In the genomic region with DNA sequence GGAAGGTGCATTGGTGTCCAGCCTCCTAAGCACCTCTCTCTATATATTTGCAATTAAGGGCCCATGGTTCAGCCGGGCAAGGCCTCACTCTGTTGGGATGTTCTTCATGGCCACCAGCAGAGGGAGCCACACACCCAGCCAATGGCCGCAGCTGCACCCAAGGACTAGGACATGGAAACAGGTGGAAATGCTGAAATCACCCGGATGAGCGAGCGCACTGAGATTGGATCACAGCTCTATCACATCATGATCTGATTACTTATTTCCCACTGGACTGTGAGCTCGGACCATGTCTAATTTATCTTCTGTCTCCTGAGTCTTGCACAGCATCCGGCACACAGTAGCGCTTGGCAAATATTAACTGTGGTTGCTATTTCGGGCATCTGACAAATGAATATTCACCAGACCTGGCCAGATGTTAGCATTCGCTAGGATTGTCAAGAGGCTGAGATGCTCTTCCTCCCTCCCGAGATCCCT, we compare ENCODE assay signal across 8 cellular contexts. TPM values are rescaled to one million over a fixed set of nuclear protein-coding genes. Genes with fewer than 3 reads are reported as not detected.
DNase-seq lines count a peak whose midpoint lies in the region; ATAC-seq, FAIRE-seq and TF ChIP-seq lines count a peak whose summit lies in the region.

No MANE protein-coding gene starts in this region.

- CTCF ChIA-PET in A673 (lab: Charles Lee) (interaction anchor here (0.5 to 1.4 kb wide), 8 partner anchors 9 to 802 kb away, joined by 3 to 8 read pairs (median 4); no protein-coding TSS in a partner anchor), SK-N-SH (lab: Yijun Ruan, JAX) (interaction anchor here (0.5 to 4.6 kb wide), 55 partner anchors 8 to 627 kb away, joined by 3 to 78 read pairs (median 5); a partner anchor contains a TSS)

- H3K36me3 Mint-ChIP-seq in osteocyte (ENCODE audit: unreplicated experiment), result peaks cover 4% of the 10 kb centered on the region

- H3K27ac ChIP-seq in A673 (ENCODE audit: low read depth, low read length, poor library complexity, severe bottlenecking) (no peak overlapping the region), SK-N-SH (ENCODE audit: low read depth in 2 of 2, low read length in 1 of 2) (peak overlapping the region in 1 of 2 experiments; percentile 86; a peak in 2 of 4 replicates), thoracic aorta (no peak overlapping the region)

- POLR2A ChIA-PET in A673 (lab: Charles Lee; ENCODE audit: low non-redundant PET), result no interaction called here
- POLR2A ChIA-PET in SK-N-SH (lab: Yijun Ruan, JAX), result interaction anchor here (1.0 kb wide), 2 partner anchors 29 to 82 kb away, joined by 3 read pairs; a partner anchor contains a TSS

- no peaks in the 10 kb centered on the region for H3K9me3 Mint-ChIP-seq in osteocyte (ENCODE audit: unreplicated experiment)

- H3K27me3 ChIP-seq in A673 (replicated peaks; ENCODE audit: insufficient read depth, low read depth, low read length, poor library complexity) (no peaks in the 10 kb centered on the region), SK-N-SH (ENCODE audit: insufficient read depth) (no peaks in the 10 kb centered on the region), thoracic aorta (replicated peaks; ENCODE audit: insufficient read depth) (no peaks in the 10 kb centered on the region)

- BruUV-seq in A673 (replicated peaks; lab: Mats Ljungman, UMichigan), result no TSS peak

- H3K4me1 Mint-ChIP-seq in osteocyte (ENCODE audit: unreplicated experiment), result no peaks in the 10 kb centered on the region

- H3K36me3 ChIP-seq in A673 (ENCODE audit: insufficient read depth, low read length, poor library complexity, severe bottlenecking) (peaks cover 2% of the 10 kb centered on the region), SK-N-SH (replicated peaks in 1 of 2; ENCODE audit: control insufficient read depth in 1 of 2, insufficient read depth in 2 of 2, low read length in 1 of 2) (peaks cover 6 to 12% of the 10 kb centered on the region in 2 experiments), thoracic aorta (no peaks in the 10 kb centered on the region)

- peaks cover 9% of the 10 kb centered on the region for H3F3A ChIP-seq in SK-N-SH (replicated peaks; ENCODE audit: insufficient read depth)

- TF ChIP-seq CTCF in A673 (conservative IDR thresholded peaks at IDR 0.05; ENCODE audit: low read depth, low read length), result peak; percentile 97
- peak; percentile 99 for TF ChIP-seq CTCF in SK-N-SH (IDR thresholded peaks at IDR 0.05)
- peak; percentile 96 for TF ChIP-seq CTCF in osteocyte (IDR thresholded peaks at IDR 0.05)
- TF ChIP-seq CTCF in thoracic aorta (IDR thresholded peaks at IDR 0.05), result peak; percentile 91

- H3K4me3 ChIP-seq in A673 (ENCODE audit: low read depth, low read length, poor library complexity, severe bottlenecking) (no peak overlapping the region), SK-N-SH (ENCODE audit: low read depth in 2 of 2, low read length in 1 of 2) (no peak overlapping the region; a peak in 1 of 4 replicates), thoracic aorta (no peak overlapping the region)

- no peak overlapping the region for H2AFZ ChIP-seq in SK-N-SH (ENCODE audit: low read depth)

- H3K27me3 Mint-ChIP-seq in osteocyte (ENCODE audit: unreplicated experiment), result no peaks in the 10 kb centered on the region

- H3K9me3 ChIP-seq in A673 (ENCODE audit: low read depth, low read length, poor library complexity, severe bottlenecking), result no peaks in the 10 kb centered on the region
- H3K9me3 ChIP-seq in SK-N-SH, result no peaks in the 10 kb centered on the region
- H3K9me3 ChIP-seq in thoracic aorta, result no peaks in the 10 kb centered on the region

- WGBS in SK-N-SH (ENCODE audit: low lambda C conversion rate), result 29% methylated on average over 10 of the region's 11 CpGs

- H4K20me1 ChIP-seq in SK-N-SH (ENCODE audit: insufficient read depth), result peaks cover 3% of the 10 kb centered on the region; the same call in 1 of the 2 replicates

- no peaks in the 10 kb centered on the region for H3K9me2 ChIP-seq in SK-N-SH

- peak; percentile 80 for ATAC-seq in thoracic aorta (ENCODE audit: insufficient number of reproducible peaks, low FRiP score, low read depth)

- H3K4me3 Mint-ChIP-seq in osteocyte (ENCODE audit: unreplicated experiment), result no peak overlapping the region

- peak; percentile 52 for FAIRE-seq in GM19239 (lab: Jason Lieb, UNC)

- intact Hi-C loops in A673 (cut with micrococcal nuclease; ENCODE audit: unreplicated experiment), result loop anchor here (1.0 to 5.0 kb wide), 3 partner anchors 194 to 626 kb away; no protein-coding TSS in a partner anchor

- DNase-seq in A673 (ENCODE audit: low spot score) (peak; percentile 88), GM19239 (ENCODE audit: insufficient read length, low spot score) (peak; percentile 72), NCI-H1092 (lab: John Stamatoyannopoulos, UW) (peak; percentile 40), SK-N-SH (peak; percentile 91), germinal center (ENCODE audit: low spot score) (peak; percentile 75), osteocyte (ENCODE audit: extremely low spot score, unreplicated experiment) (peak; percentile 90), thoracic aorta (ENCODE audit: low spot score) (no peak)
- DNase-seq in activated naive CD4-positive, alpha-beta T cell treated with Interleukin-2 at 50 U/mL for 16 hours, result peak; percentile 75

- no peaks in the 10 kb centered on the region for H3K79me2 ChIP-seq in SK-N-SH (ENCODE audit: insufficient read depth)

- H3K4me2 ChIP-seq in SK-N-SH, result no peak overlapping the region

- peak in 1 of 2 experiments; percentile 73; a peak in 1 of 4 replicates for TF ChIP-seq EP300 in SK-N-SH (IDR thresholded peaks at IDR 0.05; ENCODE audit: borderline replicate concordance in 1 of 2, low read depth in 1 of 2, low read length in 1 of 2)

- H3K9ac ChIP-seq in SK-N-SH, result no peak overlapping the region

- H3K4me1 ChIP-seq in A673 (ENCODE audit: insufficient read depth, low read length, poor library complexity, severe bottlenecking) (no peaks in the 10 kb centered on the region), SK-N-SH (ENCODE audit: control insufficient read depth in 1 of 2, insufficient read depth in 2 of 2, low read depth in 1 of 2, low read length in 1 of 2) (peaks cover 5 to 7% of the 10 kb centered on the region in 2 experiments; a peak in 1 of 4 replicates), thoracic aorta (ENCODE audit: control insufficient read depth in 1 of 2, low read depth in 2 of 2) (no peaks in the 10 kb centered on the region)

- TF ChIP-seq RAD21 in SK-N-SH (IDR thresholded peaks at IDR 0.05; ENCODE audit: low read length), result peak; percentile 100

- H3K27ac Mint-ChIP-seq in osteocyte (ENCODE audit: unreplicated experiment), result no peak overlapping the region

TF ChIP-seq in SK-N-SH, 30 proteins besides CTCF, POLR2A, EP300 and RAD21 (continues in another document):
- no peak for TF ChIP-seq MEF2A (IDR thresholded peaks at IDR 0.05; ENCODE audit: borderline replicate concordance, low read depth)
- no peak for TF ChIP-seq RXRA (IDR thresholded peaks at IDR 0.05; ENCODE audit: borderline replicate concordance, low read depth)
- TF ChIP-seq FOXJ3 (CRISPR knock-in tag; IDR thresholded peaks at IDR 0.05), result no peak
- TF ChIP-seq TAF1 (IDR thresholded peaks at IDR 0.05; ENCODE audit: borderline replicate concordance, low read depth, low read length), result no peak; the same call in 1 of the 2 replicates
- TF ChIP-seq, protein P1, sequence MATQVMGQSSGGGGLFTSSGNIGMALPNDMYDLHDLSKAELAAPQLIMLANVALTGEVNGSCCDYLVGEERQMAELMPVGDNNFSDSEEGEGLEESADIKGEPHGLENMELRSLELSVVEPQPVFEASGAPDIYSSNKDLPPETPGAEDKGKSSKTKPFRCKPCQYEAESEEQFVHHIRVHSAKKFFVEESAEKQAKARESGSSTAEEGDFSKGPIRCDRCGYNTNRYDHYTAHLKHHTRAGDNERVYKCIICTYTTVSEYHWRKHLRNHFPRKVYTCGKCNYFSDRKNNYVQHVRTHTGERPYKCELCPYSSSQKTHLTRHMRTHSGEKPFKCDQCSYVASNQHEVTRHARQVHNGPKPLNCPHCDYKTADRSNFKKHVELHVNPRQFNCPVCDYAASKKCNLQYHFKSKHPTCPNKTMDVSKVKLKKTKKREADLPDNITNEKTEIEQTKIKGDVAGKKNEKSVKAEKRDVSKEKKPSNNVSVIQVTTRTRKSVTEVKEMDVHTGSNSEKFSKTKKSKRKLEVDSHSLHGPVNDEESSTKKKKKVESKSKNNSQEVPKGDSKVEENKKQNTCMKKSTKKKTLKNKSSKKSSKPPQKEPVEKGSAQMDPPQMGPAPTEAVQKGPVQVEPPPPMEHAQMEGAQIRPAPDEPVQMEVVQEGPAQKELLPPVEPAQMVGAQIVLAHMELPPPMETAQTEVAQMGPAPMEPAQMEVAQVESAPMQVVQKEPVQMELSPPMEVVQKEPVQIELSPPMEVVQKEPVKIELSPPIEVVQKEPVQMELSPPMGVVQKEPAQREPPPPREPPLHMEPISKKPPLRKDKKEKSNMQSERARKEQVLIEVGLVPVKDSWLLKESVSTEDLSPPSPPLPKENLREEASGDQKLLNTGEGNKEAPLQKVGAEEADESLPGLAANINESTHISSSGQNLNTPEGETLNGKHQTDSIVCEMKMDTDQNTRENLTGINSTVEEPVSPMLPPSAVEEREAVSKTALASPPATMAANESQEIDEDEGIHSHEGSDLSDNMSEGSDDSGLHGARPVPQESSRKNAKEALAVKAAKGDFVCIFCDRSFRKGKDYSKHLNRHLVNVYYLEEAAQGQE (IDR thresholded peaks at IDR 0.05; ENCODE audit: low read depth, low read length), result no peak
- TF ChIP-seq SIN3A (IDR thresholded peaks at IDR 0.05; ENCODE audit: borderline replicate concordance, low read depth, low read length), result 0 out of 2 replicates have a peak, but pooled peaks have one; percentile 52
- TF ChIP-seq, protein P2, sequence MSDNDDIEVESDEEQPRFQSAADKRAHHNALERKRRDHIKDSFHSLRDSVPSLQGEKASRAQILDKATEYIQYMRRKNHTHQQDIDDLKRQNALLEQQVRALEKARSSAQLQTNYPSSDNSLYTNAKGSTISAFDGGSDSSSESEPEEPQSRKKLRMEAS (IDR thresholded peaks at IDR 0.05; ENCODE audit: low read depth), result no peak
- TF ChIP-seq MXI1 (IDR thresholded peaks at IDR 0.05; ENCODE audit: low read depth, low read length), result peak; percentile 62; the same call in 1 of the 2 replicates
- TF ChIP-seq YY1 (IDR thresholded peaks at IDR 0.05; ENCODE audit: low read depth), result no peak
- TF ChIP-seq ELF1 (IDR thresholded peaks at IDR 0.05), result no peak
- no peak for TF ChIP-seq NRF1 (IDR thresholded peaks at IDR 0.05; ENCODE audit: low read depth, low read length)
- TF ChIP-seq FOSL2 (IDR thresholded peaks at IDR 0.05; ENCODE audit: borderline replicate concordance, low read depth), result no peak
- peak; percentile 51; the same call in 1 of the 2 replicates for TF ChIP-seq POLR2AphosphoS5 (IDR thresholded peaks at IDR 0.05; ENCODE audit: low read depth, low read length)

RNA-seq across cellular contexts. Expression of a gene that starts 31.2 kb away (rescaled TPM):
- total RNA-seq in A673 (2021) (39.5 and 46.2 TPM in 2 replicates), osteocyte (29.7 TPM in 2 replicates), thoracic aorta (10 to 100 TPM in 1 of 2 donors, 1 to 10 TPM in 1; 8.7 to 18.8 TPM)
- polyA plus RNA-seq in SK-N-SH (2012; rRNA removed), result 18.6 and 29.5 TPM in 2 replicates
- polyA plus RNA-seq in SK-N-SH (2012; cell fraction: cytosol; rRNA removed), result 21.2 and 22.1 TPM in 2 replicates
- polyA plus RNA-seq in SK-N-SH (2012; cell fraction: nucleus; rRNA removed), result 14.0 and 19.1 TPM in 2 replicates
